In genomic region chr9:94993141-94993820, GRCh38 we compare ENCODE assay signal across 1 cellular context.
TF ChIP-seq lines count a peak whose summit lies in the region.

No MANE protein-coding gene starts in this region.

TF ChIP-seq in SK-N-SH treated with all-trans-retinoic acid at 6 μM for 48 hours, 23 proteins besides CTCF, POLR2A, EP300 and RAD21 (continued from another document):
- TF ChIP-seq CSDC2 (CRISPR knock-in tag; IDR thresholded peaks at IDR 0.05) (no peak), ZNF70 (CRISPR knock-in tag; IDR thresholded peaks at IDR 0.05) (no peak), TOX (CRISPR knock-in tag; IDR thresholded peaks at IDR 0.05; ENCODE audit: borderline replicate concordance) (no peak), OSR1 (CRISPR knock-in tag; IDR thresholded peaks at IDR 0.05) (no peak), ZFP3 (CRISPR knock-in tag; IDR thresholded peaks at IDR 0.05) (no peak), TCF4 (CRISPR knock-in tag; IDR thresholded peaks at IDR 0.05; ENCODE audit: borderline replicate concordance) (no peak), RARB (CRISPR knock-in tag; IDR thresholded peaks at IDR 0.05) (no peak)
- TF ChIP-seq, protein P1, sequence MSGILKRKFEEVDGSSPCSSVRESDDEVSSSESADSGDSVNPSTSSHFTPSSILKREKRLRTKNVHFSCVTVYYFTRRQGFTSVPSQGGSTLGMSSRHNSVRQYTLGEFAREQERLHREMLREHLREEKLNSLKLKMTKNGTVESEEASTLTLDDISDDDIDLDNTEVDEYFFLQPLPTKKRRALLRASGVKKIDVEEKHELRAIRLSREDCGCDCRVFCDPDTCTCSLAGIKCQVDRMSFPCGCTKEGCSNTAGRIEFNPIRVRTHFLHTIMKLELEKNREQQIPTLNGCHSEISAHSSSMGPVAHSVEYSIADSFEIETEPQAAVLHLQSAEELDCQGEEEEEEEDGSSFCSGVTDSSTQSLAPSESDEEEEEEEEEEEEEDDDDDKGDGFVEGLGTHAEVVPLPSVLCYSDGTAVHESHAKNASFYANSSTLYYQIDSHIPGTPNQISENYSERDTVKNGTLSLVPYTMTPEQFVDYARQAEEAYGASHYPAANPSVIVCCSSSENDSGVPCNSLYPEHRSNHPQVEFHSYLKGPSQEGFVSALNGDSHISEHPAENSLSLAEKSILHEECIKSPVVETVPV (CRISPR knock-in tag; IDR thresholded peaks at IDR 0.05): no peak
